In genomic region chr16:89377446-89377838, GRCh38 we compare ENCODE assay signal across 20 cellular contexts.
DNase-seq lines count a peak whose midpoint lies in the region; ATAC-seq lines count a peak whose summit lies in the region.
"Had no signal": no experiment of that assay in that cellular context is flagged by ENCODE, and none has a peak within 500 bp of the region (broad histone marks: within the 10 kb centered on the region; RNA-seq: fewer than 3 reads in every experiment).

No MANE protein-coding gene starts in this region.

- H3K4me3 Mint-ChIP-seq in activated naive CD8-positive, alpha-beta T cell = no peak overlapping the region
- H3K4me3 Mint-ChIP-seq in activated naive CD8-positive, alpha-beta T cell treated with anti-CD3 and anti-CD28 coated beads, Interleukin-2, amount 50 U/mL, for 24 hours = no peak overlapping the region
- H3K4me3 Mint-ChIP-seq in activated T-helper 17 cell treated with anti-CD3 and anti-CD28 coated beads, Interleukin-2, amount 50 U/mL, for 72 hours = peak overlapping the region; percentile 33
- peak overlapping the region in 9 of 10 donors; percentile 30 to 70 (median 59) for H3K4me3 Mint-ChIP-seq in naive thymus-derived CD8-positive, alpha-beta T cell
- H3K4me3 Mint-ChIP-seq: dendritic cell treated with granulocyte-macrophage colony-stimulating factor and Interleukin-4, amounts not matched to agents 40 ng/mL and 50 ng/mL, for 4 days; neural progenitor cell had no signal

- POLR2A ChIA-PET in naive thymus-derived CD8-positive, alpha-beta T cell (lab: Charles Lee) = interaction anchor here (0.5 to 1.5 kb wide), 3 partner anchors 19 to 59 kb away, joined by 3 to 4 read pairs (median 4); no protein-coding TSS in a partner anchor

- ATAC-seq in activated naive CD8-positive, alpha-beta T cell treated with anti-CD3 and anti-CD28 coated beads, Interleukin-2, amount 50 U/mL, for 24 hours = no peak
- ATAC-seq in activated T-helper 17 cell treated with anti-CD3 and anti-CD28 coated beads, Interleukin-2, amount 50 U/mL, for 72 hours (replicated peaks) = peak; percentile 29
- peak; percentile 65 to 82 for ATAC-seq in naive thymus-derived CD8-positive, alpha-beta T cell
- ATAC-seq in GM18867 (IDR thresholded peaks at IDR 0.05; ENCODE audit: unreplicated experiment) (no peak), HG03108 (IDR thresholded peaks at IDR 0.05; ENCODE audit: unreplicated experiment) (no peak)
- ATAC-seq: gastroesophageal sphincter, HCT116 had no signal

- H3K9me3 Mint-ChIP-seq in activated naive CD8-positive, alpha-beta T cell (ENCODE audit: low read depth) = no peaks in the 10 kb centered on the region
- H3K9me3 Mint-ChIP-seq in activated naive CD8-positive, alpha-beta T cell treated with anti-CD3 and anti-CD28 coated beads, Interleukin-2, amount 50 U/mL, for 24 hours = no peaks in the 10 kb centered on the region
- no peaks in the 10 kb centered on the region for H3K9me3 Mint-ChIP-seq in activated T-helper 17 cell treated with anti-CD3 and anti-CD28 coated beads, Interleukin-2, amount 50 U/mL, for 72 hours
- peaks cover 0 to 5% (median 0%) of the 10 kb centered on the region in 9 donors for H3K9me3 Mint-ChIP-seq in naive thymus-derived CD8-positive, alpha-beta T cell

- H3K27me3 Mint-ChIP-seq in activated naive CD8-positive, alpha-beta T cell = no peaks in the 10 kb centered on the region
- H3K27me3 Mint-ChIP-seq in activated naive CD8-positive, alpha-beta T cell treated with anti-CD3 and anti-CD28 coated beads, Interleukin-2, amount 50 U/mL, for 24 hours = no peaks in the 10 kb centered on the region
- no peaks in the 10 kb centered on the region for H3K27me3 Mint-ChIP-seq in activated T-helper 17 cell treated with anti-CD3 and anti-CD28 coated beads, Interleukin-2, amount 50 U/mL, for 72 hours
- H3K27me3 Mint-ChIP-seq in naive thymus-derived CD8-positive, alpha-beta T cell = no peaks in the 10 kb centered on the region
- H3K27me3 Mint-ChIP-seq: dendritic cell treated with granulocyte-macrophage colony-stimulating factor and Interleukin-4, amounts not matched to agents 40 ng/mL and 50 ng/mL, for 4 days; T-cell had no signal

- peaks cover 82% of the 10 kb centered on the region for H3K4me1 Mint-ChIP-seq in activated naive CD8-positive, alpha-beta T cell (ENCODE audit: low read depth)
- H3K4me1 Mint-ChIP-seq in activated naive CD8-positive, alpha-beta T cell treated with anti-CD3 and anti-CD28 coated beads, Interleukin-2, amount 50 U/mL, for 24 hours = peaks cover 89% of the 10 kb centered on the region
- peaks cover 37% of the 10 kb centered on the region for H3K4me1 Mint-ChIP-seq in activated T-helper 17 cell treated with anti-CD3 and anti-CD28 coated beads, Interleukin-2, amount 50 U/mL, for 72 hours
- peaks cover 45 to 94% (median 90%) of the 10 kb centered on the region in 4 donors for H3K4me1 Mint-ChIP-seq in naive thymus-derived CD8-positive, alpha-beta T cell

- no peak for DNase-seq in activated naive CD8-positive, alpha-beta T cell treated with anti-CD3 and anti-CD28 coated beads, Interleukin-2, amount 50 U/mL, for 24 hours
- DNase-seq in naive thymus-derived CD8-positive, alpha-beta T cell = peak in 2 of 10 donors; percentile 34 to 38
- DNase-seq in NCI-H2171 (lab: John Stamatoyannopoulos, UW) = no peak
- DNase-seq: activated CD4-positive, alpha-beta T cell treated with anti-CD3 and anti-CD28 coated beads for 4 hours; activated naive CD4-positive, alpha-beta T cell treated with Interleukin-2 at 50 U/mL for 16 hours; aorta; C1 segment of cervical spinal cord; islet precursor cell; NCI-H187; NCI-H526; Peyer's patch had no signal

- peak overlapping the region; percentile 31 for H3K27ac Mint-ChIP-seq in activated naive CD8-positive, alpha-beta T cell
- H3K27ac Mint-ChIP-seq in activated naive CD8-positive, alpha-beta T cell treated with anti-CD3 and anti-CD28 coated beads, Interleukin-2, amount 50 U/mL, for 24 hours = no peak overlapping the region
- H3K27ac Mint-ChIP-seq in activated T-helper 17 cell treated with anti-CD3 and anti-CD28 coated beads, Interleukin-2, amount 50 U/mL, for 72 hours = peak overlapping the region; percentile 66
- H3K27ac Mint-ChIP-seq in naive thymus-derived CD8-positive, alpha-beta T cell = peak overlapping the region in 9 of 10 donors; percentile 11 to 84 (median 70)
- H3K27ac Mint-ChIP-seq: dendritic cell treated with granulocyte-macrophage colony-stimulating factor and Interleukin-4, amounts not matched to agents 40 ng/mL and 50 ng/mL, for 4 days; neural progenitor cell had no signal

- peaks cover 3% of the 10 kb centered on the region for H3K36me3 Mint-ChIP-seq in activated naive CD8-positive, alpha-beta T cell
- H3K36me3 Mint-ChIP-seq in activated naive CD8-positive, alpha-beta T cell treated with anti-CD3 and anti-CD28 coated beads, Interleukin-2, amount 50 U/mL, for 24 hours (ENCODE audit: low read depth) = peaks cover 19% of the 10 kb centered on the region
- peaks cover 20% of the 10 kb centered on the region for H3K36me3 Mint-ChIP-seq in activated T-helper 17 cell treated with anti-CD3 and anti-CD28 coated beads, Interleukin-2, amount 50 U/mL, for 72 hours (ENCODE audit: low read depth)
- H3K36me3 Mint-ChIP-seq in naive thymus-derived CD8-positive, alpha-beta T cell = peaks cover 0 to 11% (median 4%) of the 10 kb centered on the region in 3 donors

Comparison
In these comparisons a context has a peak if more than half of its experiments do, and no peak if none do; other contexts are left out.
1. H3K4me3 Mint-ChIP-seq: peak in activated T-helper 17 cell treated with anti-CD3 and anti-CD28 coated beads, Interleukin-2, amount 50 U/mL, for 72 hours (single experiment) and naive thymus-derived CD8-positive, alpha-beta T cell (9 of 10); none in activated naive CD8-positive, alpha-beta T cell (single experiment) and activated naive CD8-positive, alpha-beta T cell treated with anti-CD3 and anti-CD28 coated beads, Interleukin-2, amount 50 U/mL, for 24 hours (single experiment).
2. ATAC-seq: peak in activated T-helper 17 cell treated with anti-CD3 and anti-CD28 coated beads, Interleukin-2, amount 50 U/mL, for 72 hours (single experiment) and naive thymus-derived CD8-positive, alpha-beta T cell (2 of 2); none in activated naive CD8-positive, alpha-beta T cell treated with anti-CD3 and anti-CD28 coated beads, Interleukin-2, amount 50 U/mL, for 24 hours (single experiment), GM18867 (single experiment) and HG03108 (single experiment).